22 cellular contexts compared by ENCODE assay signal in genomic region chr1:56148466-56149193, GRCh38.
A peak's percentile ranks its signal among the peaks of the same experiment; 100 is the strongest.
DNase-seq lines count a peak whose midpoint lies in the region; ATAC-seq, FAIRE-seq and TF ChIP-seq lines count a peak whose summit lies in the region.
"Had no signal": no experiment of that assay in that cellular context is flagged by ENCODE, and none has a peak within 500 bp of the region (broad histone marks: within the 10 kb centered on the region; RNA-seq: fewer than 3 reads in every experiment).

No MANE protein-coding gene starts in this region.

- TF ChIP-seq CTCF in neural crest cell (conservative IDR thresholded peaks at IDR 0.05) (peak; percentile 30), D721Med (IDR thresholded peaks at IDR 0.05; ENCODE audit: insufficient read depth, missing control alignments) (no peak)

- H3K27me3 Mint-ChIP-seq in neural crest cell (ENCODE audit: low read depth): no peaks in the 10 kb centered on the region
- H3K27me3 Mint-ChIP-seq: activated CD4-positive, alpha-beta T cell treated with anti-CD3 and anti-CD28 coated beads, Interleukin-2, amount 10 ng/mL, durations not matched to agents 24 days and 14 days; central memory CD8-positive, alpha-beta T cell had no signal

- H3K36me3 Mint-ChIP-seq in neural crest cell (ENCODE audit: low read depth): no peaks in the 10 kb centered on the region
- H3K36me3 Mint-ChIP-seq: IgD-negative memory B cell, neural progenitor cell had no signal

- no peak overlapping the region for H3K27ac Mint-ChIP-seq in neural crest cell (ENCODE audit: unreplicated experiment)
- H3K27ac Mint-ChIP-seq: activated CD4-positive, alpha-beta T cell treated with anti-CD3 and anti-CD28 coated beads, Interleukin-2, amount 10 ng/mL, durations not matched to agents 24 days and 14 days; IgD-negative memory B cell; neural progenitor cell had no signal

- DNase-seq in DMS53 (lab: John Stamatoyannopoulos, UW) (peak; percentile 43), DMS53 treated with DMSO at 0.1 percent for 48 hours (lab: John Stamatoyannopoulos, UW; ENCODE audit: unreplicated experiment) (no peak), HT-29 (ENCODE audit: low spot score) (peak; percentile 5), dermis blood vessel endothelial cell (peak; percentile 42), neural crest cell (ENCODE audit: low read depth, low spot score) (no peak), D721Med (ENCODE audit: insufficient read length, low spot score) (no peak), UCSD-AML1 (lab: John Stamatoyannopoulos, UW; ENCODE audit: unreplicated experiment) (no peak)
- DNase-seq: 8988T; activated CD4-positive, alpha-beta T cell treated with anti-CD3 and anti-CD28 coated beads, Interleukin-2, amount 10 ng/mL, durations not matched to agents 24 days and 14 days; activated CD8-positive, alpha-beta memory T cell treated with anti-CD3 and anti-CD28 coated beads, Interleukin-2, amount 50 U/mL, for 48 hours; activated gamma-delta T cell treated with Interleukin-2 at 50 U/mL for 16 hours; amniotic stem cell; DMS 273 treated with DMSO at 0.1 percent for 48 hours; foreskin fibroblast; midbrain; NCI-H2081; NCI-H510A; stimulated activated CD4-positive, alpha-beta T cell treated with anti-CD3 and anti-CD28 coated beads, Interleukin-12 subunit alpha, Interleukin-12 subunit beta, amount 100 ng/mL, for 4 hours had no signal

- FAIRE-seq in D721Med (lab: Jason Lieb, UNC): no peak

- no peak for ATAC-seq in HG02798 (IDR thresholded peaks at IDR 0.05; ENCODE audit: poor library complexity, unreplicated experiment)

- peaks cover 5% of the 10 kb centered on the region for H3K4me1 Mint-ChIP-seq in neural crest cell
- H3K4me1 Mint-ChIP-seq: activated CD4-positive, alpha-beta T cell treated with anti-CD3 and anti-CD28 coated beads, Interleukin-2, amount 10 ng/mL, durations not matched to agents 24 days and 14 days; central memory CD8-positive, alpha-beta T cell; IgD-negative memory B cell had no signal

- no peak overlapping the region for H3K4me3 Mint-ChIP-seq in neural crest cell
- H3K4me3 Mint-ChIP-seq: activated CD4-positive, alpha-beta T cell treated with anti-CD3 and anti-CD28 coated beads, Interleukin-2, amount 10 ng/mL, durations not matched to agents 24 days and 14 days; central memory CD8-positive, alpha-beta T cell; IgD-negative memory B cell; neural progenitor cell had no signal

- peaks cover 6% of the 10 kb centered on the region for H3K9me3 Mint-ChIP-seq in neural crest cell
- H3K9me3 Mint-ChIP-seq: activated CD4-positive, alpha-beta T cell treated with anti-CD3 and anti-CD28 coated beads, Interleukin-2, amount 10 ng/mL, durations not matched to agents 24 days and 14 days; neural progenitor cell had no signal

Comparison
In these comparisons a context has a peak if more than half of its experiments do, and no peak if none do; other contexts are left out.
1. DNase-seq: peak in DMS53 (single experiment), HT-29 (single experiment) and dermis blood vessel endothelial cell (single experiment); none in DMS53 treated with DMSO at 0.1 percent for 48 hours (single experiment), neural crest cell (single experiment), D721Med (single experiment) and UCSD-AML1 (single experiment).